Comparison of ENCODE assay signal across 1 cellular context in the genomic region with DNA sequence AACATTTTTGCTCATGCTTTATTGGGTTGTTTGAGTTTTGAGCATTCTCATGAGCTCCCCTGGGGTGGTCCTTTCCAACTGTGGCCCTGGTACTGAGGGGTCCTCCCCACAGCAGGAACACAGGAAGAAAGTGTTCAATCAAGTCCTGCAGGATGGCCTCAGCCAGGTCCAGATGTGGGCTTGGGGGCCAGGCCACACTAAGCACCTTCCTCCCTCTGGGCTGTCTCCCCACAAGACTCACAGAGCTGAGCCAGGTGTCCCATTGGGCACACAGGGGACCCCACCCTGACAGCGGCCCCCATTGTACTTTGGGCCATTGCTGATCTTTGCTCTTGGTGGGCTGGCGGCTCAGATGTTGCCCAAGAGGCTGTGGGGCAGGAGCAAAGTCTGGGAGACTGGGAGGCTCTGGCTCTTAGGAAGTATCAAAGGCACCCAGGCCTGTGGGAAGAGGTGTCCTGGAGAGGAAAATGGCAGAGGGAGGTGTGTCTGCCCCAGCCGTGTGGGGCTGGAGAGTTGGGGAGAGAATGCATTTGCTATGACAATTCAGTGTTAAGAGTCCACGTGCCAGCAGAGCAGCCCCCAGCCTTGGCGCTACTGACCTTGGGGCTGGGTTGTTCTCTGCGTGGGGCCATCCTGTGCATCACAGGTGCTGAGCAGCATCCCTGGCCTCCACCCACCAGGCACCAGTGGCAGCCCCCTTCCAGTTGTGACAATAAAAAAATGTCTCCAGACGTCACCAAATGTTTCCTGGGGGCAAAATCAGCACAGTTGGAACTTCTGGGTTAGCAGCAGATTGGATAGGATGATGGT.
TF ChIP-seq lines count a peak whose summit lies in the region.

No MANE protein-coding gene starts in this region.

TF ChIP-seq in HepG2, 621 proteins besides CTCF, POLR2A, EP300 and RAD21 (continues in another document):
- TF ChIP-seq, protein P1, sequence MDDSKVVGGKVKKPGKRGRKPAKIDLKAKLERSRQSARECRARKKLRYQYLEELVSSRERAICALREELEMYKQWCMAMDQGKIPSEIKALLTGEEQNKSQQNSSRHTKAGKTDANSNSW (CRISPR knock-in tag; IDR thresholded peaks at IDR 0.05; ENCODE audit: borderline replicate concordance): no peak
- TF ChIP-seq, protein P2, sequence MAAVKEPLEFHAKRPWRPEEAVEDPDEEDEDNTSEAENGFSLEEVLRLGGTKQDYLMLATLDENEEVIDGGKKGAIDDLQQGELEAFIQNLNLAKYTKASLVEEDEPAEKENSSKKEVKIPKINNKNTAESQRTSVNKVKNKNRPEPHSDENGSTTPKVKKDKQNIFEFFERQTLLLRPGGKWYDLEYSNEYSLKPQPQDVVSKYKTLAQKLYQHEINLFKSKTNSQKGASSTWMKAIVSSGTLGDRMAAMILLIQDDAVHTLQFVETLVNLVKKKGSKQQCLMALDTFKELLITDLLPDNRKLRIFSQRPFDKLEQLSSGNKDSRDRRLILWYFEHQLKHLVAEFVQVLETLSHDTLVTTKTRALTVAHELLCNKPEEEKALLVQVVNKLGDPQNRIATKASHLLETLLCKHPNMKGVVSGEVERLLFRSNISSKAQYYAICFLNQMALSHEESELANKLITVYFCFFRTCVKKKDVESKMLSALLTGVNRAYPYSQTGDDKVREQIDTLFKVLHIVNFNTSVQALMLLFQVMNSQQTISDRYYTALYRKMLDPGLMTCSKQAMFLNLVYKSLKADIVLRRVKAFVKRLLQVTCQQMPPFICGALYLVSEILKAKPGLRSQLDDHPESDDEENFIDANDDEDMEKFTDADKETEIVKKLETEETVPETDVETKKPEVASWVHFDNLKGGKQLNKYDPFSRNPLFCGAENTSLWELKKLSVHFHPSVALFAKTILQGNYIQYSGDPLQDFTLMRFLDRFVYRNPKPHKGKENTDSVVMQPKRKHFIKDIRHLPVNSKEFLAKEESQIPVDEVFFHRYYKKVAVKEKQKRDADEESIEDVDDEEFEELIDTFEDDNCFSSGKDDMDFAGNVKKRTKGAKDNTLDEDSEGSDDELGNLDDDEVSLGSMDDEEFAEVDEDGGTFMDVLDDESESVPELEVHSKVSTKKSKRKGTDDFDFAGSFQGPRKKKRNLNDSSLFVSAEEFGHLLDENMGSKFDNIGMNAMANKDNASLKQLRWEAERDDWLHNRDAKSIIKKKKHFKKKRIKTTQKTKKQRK (IDR thresholded peaks at IDR 0.05; ENCODE audit: low read length): no peak
- TF ChIP-seq TRIM24 (CRISPR knock-in tag; IDR thresholded peaks at IDR 0.05) (0 out of 2 replicates have a peak, but pooled peaks have one; percentile 67), HNF4A (CRISPR knock-in tag; IDR thresholded peaks at IDR 0.05) (peak; percentile 82), SALL1 (CRISPR knock-in tag; IDR thresholded peaks at IDR 0.05) (peak; percentile 37; the same call in 1 of the 2 replicates), TCF7 (IDR thresholded peaks at IDR 0.05; ENCODE audit: low read depth) (no peak), ZNF20 (CRISPR knock-in tag; IDR thresholded peaks at IDR 0.05) (no peak), ZNF296 (CRISPR knock-in tag; conservative IDR thresholded peaks at IDR 0.05) (no peak), CREB1 (IDR thresholded peaks at IDR 0.05) (no peak), CREB1 (CRISPR knock-in tag; IDR thresholded peaks at IDR 0.05) (no peak), IKZF4 (CRISPR knock-in tag; IDR thresholded peaks at IDR 0.05; ENCODE audit: borderline replicate concordance, low read depth, not compliant biosample characterization) (no peak), HNRNPL (IDR thresholded peaks at IDR 0.05; ENCODE audit: low read depth, low read length) (no peak), NR2F2 (IDR thresholded peaks at IDR 0.05; ENCODE audit: borderline replicate concordance, low read depth) (no peak), ZNF367 (CRISPR knock-in tag; IDR thresholded peaks at IDR 0.05; ENCODE audit: borderline replicate concordance) (no peak), GFI1 (CRISPR knock-in tag; IDR thresholded peaks at IDR 0.05; ENCODE audit: borderline replicate concordance) (no peak), XBP1 (CRISPR knock-in tag; IDR thresholded peaks at IDR 0.05) (no peak), ZNF83 (CRISPR knock-in tag; IDR thresholded peaks at IDR 0.05; ENCODE audit: borderline replicate concordance) (no peak), NCOR1 (IDR thresholded peaks at IDR 0.05; ENCODE audit: borderline replicate concordance, low read length) (peak; percentile 48; the same call in 1 of the 2 replicates), ZNF138 (CRISPR knock-in tag; IDR thresholded peaks at IDR 0.05; ENCODE audit: low read depth) (no peak), ZNF749 (CRISPR knock-in tag; IDR thresholded peaks at IDR 0.05; ENCODE audit: borderline replicate concordance) (no peak), GATAD2A (CRISPR knock-in tag; IDR thresholded peaks at IDR 0.05) (no peak), ZNF431 (CRISPR knock-in tag; IDR thresholded peaks at IDR 0.05; ENCODE audit: borderline replicate concordance, low read depth) (no peak), TAF1 (CRISPR knock-in tag; IDR thresholded peaks at IDR 0.05) (no peak), MYC (CRISPR knock-in tag; IDR thresholded peaks at IDR 0.05; ENCODE audit: borderline replicate concordance) (no peak), RCOR2 (CRISPR knock-in tag; IDR thresholded peaks at IDR 0.05) (no peak), ZNF468 (CRISPR knock-in tag; IDR thresholded peaks at IDR 0.05) (no peak), MZF1 (CRISPR knock-in tag; IDR thresholded peaks at IDR 0.05; ENCODE audit: borderline replicate concordance) (no peak), ZNF34 (CRISPR knock-in tag; IDR thresholded peaks at IDR 0.05; ENCODE audit: borderline replicate concordance) (no peak), ZNF670 (CRISPR knock-in tag; IDR thresholded peaks at IDR 0.05; ENCODE audit: borderline replicate concordance) (no peak)
- TF ChIP-seq, protein P3, sequence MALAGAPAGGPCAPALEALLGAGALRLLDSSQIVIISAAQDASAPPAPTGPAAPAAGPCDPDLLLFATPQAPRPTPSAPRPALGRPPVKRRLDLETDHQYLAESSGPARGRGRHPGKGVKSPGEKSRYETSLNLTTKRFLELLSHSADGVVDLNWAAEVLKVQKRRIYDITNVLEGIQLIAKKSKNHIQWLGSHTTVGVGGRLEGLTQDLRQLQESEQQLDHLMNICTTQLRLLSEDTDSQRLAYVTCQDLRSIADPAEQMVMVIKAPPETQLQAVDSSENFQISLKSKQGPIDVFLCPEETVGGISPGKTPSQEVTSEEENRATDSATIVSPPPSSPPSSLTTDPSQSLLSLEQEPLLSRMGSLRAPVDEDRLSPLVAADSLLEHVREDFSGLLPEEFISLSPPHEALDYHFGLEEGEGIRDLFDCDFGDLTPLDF (CRISPR knock-in tag; IDR thresholded peaks at IDR 0.05): no peak
- TF ChIP-seq, protein P4, sequence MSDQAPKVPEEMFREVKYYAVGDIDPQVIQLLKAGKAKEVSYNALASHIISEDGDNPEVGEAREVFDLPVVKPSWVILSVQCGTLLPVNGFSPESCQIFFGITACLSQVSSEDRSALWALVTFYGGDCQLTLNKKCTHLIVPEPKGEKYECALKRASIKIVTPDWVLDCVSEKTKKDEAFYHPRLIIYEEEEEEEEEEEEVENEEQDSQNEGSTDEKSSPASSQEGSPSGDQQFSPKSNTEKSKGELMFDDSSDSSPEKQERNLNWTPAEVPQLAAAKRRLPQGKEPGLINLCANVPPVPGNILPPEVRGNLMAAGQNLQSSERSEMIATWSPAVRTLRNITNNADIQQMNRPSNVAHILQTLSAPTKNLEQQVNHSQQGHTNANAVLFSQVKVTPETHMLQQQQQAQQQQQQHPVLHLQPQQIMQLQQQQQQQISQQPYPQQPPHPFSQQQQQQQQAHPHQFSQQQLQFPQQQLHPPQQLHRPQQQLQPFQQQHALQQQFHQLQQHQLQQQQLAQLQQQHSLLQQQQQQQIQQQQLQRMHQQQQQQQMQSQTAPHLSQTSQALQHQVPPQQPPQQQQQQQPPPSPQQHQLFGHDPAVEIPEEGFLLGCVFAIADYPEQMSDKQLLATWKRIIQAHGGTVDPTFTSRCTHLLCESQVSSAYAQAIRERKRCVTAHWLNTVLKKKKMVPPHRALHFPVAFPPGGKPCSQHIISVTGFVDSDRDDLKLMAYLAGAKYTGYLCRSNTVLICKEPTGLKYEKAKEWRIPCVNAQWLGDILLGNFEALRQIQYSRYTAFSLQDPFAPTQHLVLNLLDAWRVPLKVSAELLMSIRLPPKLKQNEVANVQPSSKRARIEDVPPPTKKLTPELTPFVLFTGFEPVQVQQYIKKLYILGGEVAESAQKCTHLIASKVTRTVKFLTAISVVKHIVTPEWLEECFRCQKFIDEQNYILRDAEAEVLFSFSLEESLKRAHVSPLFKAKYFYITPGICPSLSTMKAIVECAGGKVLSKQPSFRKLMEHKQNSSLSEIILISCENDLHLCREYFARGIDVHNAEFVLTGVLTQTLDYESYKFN (CRISPR knock-in tag; conservative IDR thresholded peaks at IDR 0.05): peak; percentile 45; the same call in 1 of the 2 replicates
- TF ChIP-seq, protein P5, sequence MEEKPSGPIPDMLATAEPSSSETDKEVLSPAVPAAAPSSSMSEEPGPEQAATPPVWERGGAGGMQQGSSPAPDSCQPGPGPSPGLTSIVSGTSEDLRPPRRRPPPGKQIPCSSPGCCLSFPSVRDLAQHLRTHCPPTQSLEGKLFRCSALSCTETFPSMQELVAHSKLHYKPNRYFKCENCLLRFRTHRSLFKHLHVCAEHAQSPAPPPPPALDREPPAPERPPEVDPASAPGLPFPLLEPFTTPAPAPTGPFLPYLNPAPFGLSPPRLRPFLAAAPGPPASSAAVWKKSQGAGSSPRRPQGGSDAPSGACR (CRISPR knock-in tag; IDR thresholded peaks at IDR 0.05): no peak
- TF ChIP-seq, protein P6, sequence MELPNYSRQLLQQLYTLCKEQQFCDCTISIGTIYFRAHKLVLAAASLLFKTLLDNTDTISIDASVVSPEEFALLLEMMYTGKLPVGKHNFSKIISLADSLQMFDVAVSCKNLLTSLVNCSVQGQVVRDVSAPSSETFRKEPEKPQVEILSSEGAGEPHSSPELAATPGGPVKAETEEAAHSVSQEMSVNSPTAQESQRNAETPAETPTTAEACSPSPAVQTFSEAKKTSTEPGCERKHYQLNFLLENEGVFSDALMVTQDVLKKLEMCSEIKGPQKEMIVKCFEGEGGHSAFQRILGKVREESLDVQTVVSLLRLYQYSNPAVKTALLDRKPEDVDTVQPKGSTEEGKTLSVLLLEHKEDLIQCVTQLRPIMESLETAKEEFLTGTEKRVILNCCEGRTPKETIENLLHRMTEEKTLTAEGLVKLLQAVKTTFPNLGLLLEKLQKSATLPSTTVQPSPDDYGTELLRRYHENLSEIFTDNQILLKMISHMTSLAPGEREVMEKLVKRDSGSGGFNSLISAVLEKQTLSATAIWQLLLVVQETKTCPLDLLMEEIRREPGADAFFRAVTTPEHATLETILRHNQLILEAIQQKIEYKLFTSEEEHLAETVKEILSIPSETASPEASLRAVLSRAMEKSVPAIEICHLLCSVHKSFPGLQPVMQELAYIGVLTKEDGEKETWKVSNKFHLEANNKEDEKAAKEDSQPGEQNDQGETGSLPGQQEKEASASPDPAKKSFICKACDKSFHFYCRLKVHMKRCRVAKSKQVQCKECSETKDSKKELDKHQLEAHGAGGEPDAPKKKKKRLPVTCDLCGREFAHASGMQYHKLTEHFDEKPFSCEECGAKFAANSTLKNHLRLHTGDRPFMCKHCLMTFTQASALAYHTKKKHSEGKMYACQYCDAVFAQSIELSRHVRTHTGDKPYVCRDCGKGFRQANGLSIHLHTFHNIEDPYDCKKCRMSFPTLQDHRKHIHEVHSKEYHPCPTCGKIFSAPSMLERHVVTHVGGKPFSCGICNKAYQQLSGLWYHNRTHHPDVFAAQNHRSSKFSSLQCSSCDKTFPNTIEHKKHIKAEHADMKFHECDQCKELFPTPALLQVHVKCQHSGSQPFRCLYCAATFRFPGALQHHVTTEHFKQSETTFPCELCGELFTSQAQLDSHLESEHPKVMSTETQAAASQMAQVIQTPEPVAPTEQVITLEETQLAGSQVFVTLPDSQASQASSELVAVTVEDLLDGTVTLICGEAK (IDR thresholded peaks at IDR 0.05): no peak
- TF ChIP-seq, protein P6 (CRISPR knock-in tag; IDR thresholded peaks at IDR 0.05): no peak
- TF ChIP-seq, protein P7, sequence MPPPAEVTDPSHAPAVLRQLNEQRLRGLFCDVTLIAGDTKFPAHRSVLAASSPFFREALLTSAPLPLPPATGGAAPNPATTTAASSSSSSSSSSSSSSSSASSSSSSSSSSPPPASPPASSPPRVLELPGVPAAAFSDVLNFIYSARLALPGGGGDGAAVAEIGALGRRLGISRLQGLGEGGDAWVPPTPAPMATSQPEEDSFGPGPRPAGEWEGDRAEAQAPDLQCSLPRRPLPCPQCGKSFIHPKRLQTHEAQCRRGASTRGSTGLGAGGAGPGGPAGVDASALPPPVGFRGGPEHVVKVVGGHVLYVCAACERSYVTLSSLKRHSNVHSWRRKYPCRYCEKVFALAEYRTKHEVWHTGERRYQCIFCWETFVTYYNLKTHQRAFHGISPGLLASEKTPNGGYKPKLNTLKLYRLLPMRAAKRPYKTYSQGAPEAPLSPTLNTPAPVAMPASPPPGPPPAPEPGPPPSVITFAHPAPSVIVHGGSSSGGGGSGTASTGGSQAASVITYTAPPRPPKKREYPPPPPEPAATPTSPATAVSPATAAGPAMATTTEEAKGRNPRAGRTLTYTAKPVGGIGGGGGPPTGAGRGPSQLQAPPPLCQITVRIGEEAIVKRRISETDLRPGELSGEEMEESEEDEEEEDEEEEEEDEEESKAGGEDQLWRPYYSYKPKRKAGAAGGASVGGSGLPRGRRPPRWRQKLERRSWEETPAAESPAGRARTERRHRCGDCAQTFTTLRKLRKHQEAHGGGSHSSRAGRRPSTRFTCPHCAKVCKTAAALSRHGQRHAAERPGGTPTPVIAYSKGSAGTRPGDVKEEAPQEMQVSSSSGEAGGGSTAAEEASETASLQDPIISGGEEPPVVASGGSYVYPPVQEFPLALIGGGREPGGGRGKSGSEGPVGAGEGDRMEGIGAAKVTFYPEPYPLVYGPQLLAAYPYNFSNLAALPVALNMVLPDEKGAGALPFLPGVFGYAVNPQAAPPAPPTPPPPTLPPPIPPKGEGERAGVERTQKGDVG (CRISPR knock-in tag; IDR thresholded peaks at IDR 0.05; ENCODE audit: borderline replicate concordance): no peak
